10 cellular contexts compared by ENCODE assay signal in the genomic region with DNA sequence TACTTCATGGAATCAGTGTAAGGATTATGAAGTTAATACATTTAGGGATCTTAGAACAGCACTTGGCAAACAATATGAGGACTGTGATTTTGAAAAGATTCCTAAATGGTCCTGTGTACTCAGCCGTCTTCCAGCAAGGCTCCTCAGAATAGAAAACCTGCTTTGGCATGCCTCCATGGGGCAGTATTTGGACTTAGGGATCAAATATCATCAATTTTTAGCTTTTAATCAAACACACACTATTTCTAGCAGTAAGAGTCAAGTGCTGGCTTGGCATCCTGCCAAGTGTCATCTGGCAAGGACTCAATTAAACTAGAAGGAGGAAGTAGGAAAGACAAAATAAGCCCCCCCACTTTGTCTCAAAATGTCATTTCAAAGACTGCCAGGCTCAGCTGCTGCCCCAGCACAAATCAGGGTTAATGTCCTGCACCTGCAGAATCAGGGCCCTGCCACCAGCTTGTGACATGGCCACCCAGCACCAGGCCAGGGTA. TPM values are rescaled to one million over a fixed set of nuclear protein-coding genes. Genes with fewer than 3 reads are reported as not detected.
A peak's percentile ranks its signal among the peaks of the same experiment; 100 is the strongest.
DNase-seq lines count a peak whose midpoint lies in the region; ATAC-seq, FAIRE-seq and TF ChIP-seq lines count a peak whose summit lies in the region.
"Had no signal": no experiment of that assay in that cellular context is flagged by ENCODE, and none has a peak within 500 bp of the region (broad histone marks: within the 10 kb centered on the region; RNA-seq: fewer than 3 reads in every experiment).

No MANE protein-coding gene starts in this region.

- H3K4me2 ChIP-seq in PC-9, result no peak overlapping the region

- CTCF ChIA-PET in PC-9 (lab: Charles Lee), result interaction anchor here (0.6 kb wide), 2 partner anchors 13 to 499 kb away, joined by 3 to 6 read pairs; no protein-coding TSS in a partner anchor

- H3K27me3 Mint-ChIP-seq in type B pancreatic cell, result peaks cover 20% of the 10 kb centered on the region

- BruUV-seq in PC-9 (replicated peaks; lab: Mats Ljungman, UMichigan), result no TSS peak

- POLR2A ChIA-PET in PC-9 (lab: Charles Lee; ENCODE audit: unreplicated experiment), result no interaction called here

- H3K9me3 Mint-ChIP-seq in type B pancreatic cell, result peaks cover 4% of the 10 kb centered on the region

- H3K79me2 ChIP-seq in PC-9 (ENCODE audit: low read depth), result no peaks in the 10 kb centered on the region

- no peaks in the 10 kb centered on the region for H3K9me3 ChIP-seq in kidney (ENCODE audit: control insufficient read depth in 1 of 2, low read length in 2 of 2)
- H3K9me3 ChIP-seq in PC-9 (ENCODE audit: insufficient read depth, low read depth), result 0 out of 2 replicates have a peak, but pooled peaks cover 3% of the 10 kb centered on the region

- no peaks in the 10 kb centered on the region for H4K20me1 ChIP-seq in PC-9 (ENCODE audit: insufficient read depth)

- H3K27ac ChIP-seq in kidney (ENCODE audit: low read depth in 2 of 2, low read length in 2 of 2), result peak overlapping the region in 1 of 2 donors; percentile 49
- no peak overlapping the region for H3K27ac ChIP-seq in PC-9

- no peak for FAIRE-seq in kidney (lab: Jason Lieb, UNC)

- DNase-seq in NOMO-1 (lab: John Stamatoyannopoulos, UW; ENCODE audit: unreplicated experiment in 2 of 2) (peak; percentile 26 to 41), NOMO-1 treated with dmso at 0.1 percent for 144 hours (lab: John Stamatoyannopoulos, UW; ENCODE audit: unreplicated experiment) (no peak), RPMI8226 (peak; percentile 90), kidney (peak; percentile 87), type B pancreatic cell (ENCODE audit: extremely low spot score, unreplicated experiment) (no peak), PC-9 (no peak)
- no peak for DNase-seq in activated CD8-positive, alpha-beta memory T cell treated with anti-CD3 and anti-CD28 coated beads for 24 hours
- DNase-seq: T-helper 9 cell had no signal

- H3K27me3 ChIP-seq in PC-9 (ENCODE audit: insufficient read depth, low read depth), result no peaks in the 10 kb centered on the region

- H3F3A ChIP-seq in PC-9 (ENCODE audit: insufficient read depth, low read depth), result peaks cover 6% of the 10 kb centered on the region; the same call in 1 of the 2 replicates

- H3K9ac ChIP-seq in kidney (ENCODE audit: low read length in 2 of 2), result peak overlapping the region in 1 of 2 donors; percentile 16

- H3K4me3 ChIP-seq in kidney (ENCODE audit: low read length in 2 of 2) (no peak overlapping the region), PC-9 (no peak overlapping the region)

- peaks cover 14 to 20% of the 10 kb centered on the region in 2 donors for H3K4me1 ChIP-seq in kidney (ENCODE audit: control insufficient read depth in 1 of 2, insufficient read depth in 1 of 2, low read depth in 1 of 2, low read length in 2 of 2)
- H3K4me1 ChIP-seq in PC-9 (replicated peaks; ENCODE audit: insufficient read depth), result peaks cover 26% of the 10 kb centered on the region

- no peak overlapping the region for H3K27ac Mint-ChIP-seq in type B pancreatic cell

- H3K4me1 Mint-ChIP-seq in type B pancreatic cell (ENCODE audit: unreplicated experiment), result peaks cover 34% of the 10 kb centered on the region

- no peak overlapping the region for H2AFZ ChIP-seq in PC-9

- H3K36me3 Mint-ChIP-seq in type B pancreatic cell, result no peaks in the 10 kb centered on the region

- TF ChIP-seq CTCF in kidney (IDR thresholded peaks at IDR 0.05; ENCODE audit: borderline replicate concordance, extremely low read depth, insufficient read depth) (no peak), type B pancreatic cell (conservative IDR thresholded peaks at IDR 0.05) (no peak), PC-9 (conservative IDR thresholded peaks at IDR 0.05) (no peak)

- no peaks in the 10 kb centered on the region for H3K9me2 ChIP-seq in PC-9 (ENCODE audit: insufficient read depth)

- no peak for ATAC-seq in GM18873 (IDR thresholded peaks at IDR 0.05; ENCODE audit: low FRiP score, unreplicated experiment)

- intact Hi-C loops in kidney (cut with DNase I), result loop anchor here (10.0 kb wide), 1 partner anchor 405 kb away; no protein-coding TSS in a partner anchor
- intact Hi-C loops in PC-9 (cut with micrococcal nuclease; ENCODE audit: unreplicated experiment), result no loop called here

- H3K36me3 ChIP-seq in kidney (ENCODE audit: control insufficient read depth in 1 of 2, insufficient read depth in 2 of 2, low read length in 2 of 2) (no peaks in the 10 kb centered on the region), PC-9 (ENCODE audit: low read depth) (no peaks in the 10 kb centered on the region)

- H3K4me3 Mint-ChIP-seq in type B pancreatic cell, result peak overlapping the region; percentile 53

RNA-seq across cellular contexts. Expression of a gene that starts 40.8 kb away (rescaled TPM):
- total RNA-seq in kidney, result 2.3 TPM
- polyA plus RNA-seq in kidney (ENCODE audit: insufficient read depth, low read depth, low replicate concordance), result 6.0 TPM
- 0.24 and 0.69 TPM in 2 replicates for total RNA-seq in type B pancreatic cell (ENCODE audit: low replicate concordance)
- not detected in 2 replicates for total RNA-seq in PC-9 (2021)
- polyA plus RNA-seq: AG04450 had no signal

Comparison
In these comparisons a context has a peak if more than half of its experiments do, and no peak if none do; other contexts are left out.
1. DNase-seq: peak in NOMO-1 (2 of 2), RPMI8226 (single experiment) and kidney (single experiment); none in NOMO-1 treated with dmso at 0.1 percent for 144 hours (single experiment), type B pancreatic cell (single experiment), activated CD8-positive, alpha-beta memory T cell treated with anti-CD3 and anti-CD28 coated beads for 24 hours (single experiment) and PC-9 (0 of 2).